In genomic region chr10:80078448-80079311, GRCh38 we compare ENCODE assay signal across 1 cellular context.
TF ChIP-seq lines count a peak whose summit lies in the region.

A gene with protein sequence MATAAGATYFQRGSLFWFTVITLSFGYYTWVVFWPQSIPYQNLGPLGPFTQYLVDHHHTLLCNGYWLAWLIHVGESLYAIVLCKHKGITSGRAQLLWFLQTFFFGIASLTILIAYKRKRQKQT (plus strand): TSS chr10:80078665. CDS start chr10:80078700, 35 bp downstream.

TF ChIP-seq in HEK293, 187 proteins besides CTCF, POLR2A, EP300 and RAD21 (continued from another document and continues in another):
- TF ChIP-seq ZBTB48 (tag by site-specific recombination; IDR thresholded peaks at IDR 0.05) = peak; percentile 81
- no peak for TF ChIP-seq ZNF404 (tag by site-specific recombination; IDR thresholded peaks at IDR 0.05)
- no peak for TF ChIP-seq MYNN (tag by site-specific recombination; IDR thresholded peaks at IDR 0.05; ENCODE audit: borderline replicate concordance)
- TF ChIP-seq, protein P1, sequence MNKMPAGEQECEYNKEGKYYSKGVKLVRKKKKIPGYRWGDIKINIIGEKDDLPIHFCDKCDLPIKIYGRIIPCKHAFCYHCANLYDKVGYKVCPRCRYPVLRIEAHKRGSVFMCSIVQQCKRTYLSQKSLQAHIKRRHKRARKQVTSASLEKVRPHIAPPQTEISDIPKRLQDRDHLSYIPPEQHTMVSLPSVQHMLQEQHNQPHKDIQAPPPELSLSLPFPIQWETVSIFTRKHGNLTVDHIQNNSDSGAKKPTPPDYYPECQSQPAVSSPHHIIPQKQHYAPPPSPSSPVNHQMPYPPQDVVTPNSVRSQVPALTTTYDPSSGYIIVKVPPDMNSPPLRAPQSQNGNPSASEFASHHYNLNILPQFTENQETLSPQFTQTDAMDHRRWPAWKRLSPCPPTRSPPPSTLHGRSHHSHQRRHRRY (tag by site-specific recombination; IDR thresholded peaks at IDR 0.05) = no peak
- no peak for TF ChIP-seq ZNF169 (tag by site-specific recombination; IDR thresholded peaks at IDR 0.05)
- no peak for TF ChIP-seq ZNF423 (tag by site-specific recombination; IDR thresholded peaks at IDR 0.05)
- no peak for TF ChIP-seq ZNF560 (tag by site-specific recombination; IDR thresholded peaks at IDR 0.05; ENCODE audit: borderline replicate concordance)
- TF ChIP-seq ZNF660 (tag by site-specific recombination; IDR thresholded peaks at IDR 0.05) = peak; percentile 63
- TF ChIP-seq ZNF214 (tag by site-specific recombination; IDR thresholded peaks at IDR 0.05; ENCODE audit: borderline replicate concordance) = no peak
- peak; percentile 54; the same call in 1 of the 2 replicates for TF ChIP-seq ZNF394 (tag by site-specific recombination; IDR thresholded peaks at IDR 0.05; ENCODE audit: borderline replicate concordance)
- no peak for TF ChIP-seq ZNF280D (tag by site-specific recombination; IDR thresholded peaks at IDR 0.05)
- TF ChIP-seq, protein P2, sequence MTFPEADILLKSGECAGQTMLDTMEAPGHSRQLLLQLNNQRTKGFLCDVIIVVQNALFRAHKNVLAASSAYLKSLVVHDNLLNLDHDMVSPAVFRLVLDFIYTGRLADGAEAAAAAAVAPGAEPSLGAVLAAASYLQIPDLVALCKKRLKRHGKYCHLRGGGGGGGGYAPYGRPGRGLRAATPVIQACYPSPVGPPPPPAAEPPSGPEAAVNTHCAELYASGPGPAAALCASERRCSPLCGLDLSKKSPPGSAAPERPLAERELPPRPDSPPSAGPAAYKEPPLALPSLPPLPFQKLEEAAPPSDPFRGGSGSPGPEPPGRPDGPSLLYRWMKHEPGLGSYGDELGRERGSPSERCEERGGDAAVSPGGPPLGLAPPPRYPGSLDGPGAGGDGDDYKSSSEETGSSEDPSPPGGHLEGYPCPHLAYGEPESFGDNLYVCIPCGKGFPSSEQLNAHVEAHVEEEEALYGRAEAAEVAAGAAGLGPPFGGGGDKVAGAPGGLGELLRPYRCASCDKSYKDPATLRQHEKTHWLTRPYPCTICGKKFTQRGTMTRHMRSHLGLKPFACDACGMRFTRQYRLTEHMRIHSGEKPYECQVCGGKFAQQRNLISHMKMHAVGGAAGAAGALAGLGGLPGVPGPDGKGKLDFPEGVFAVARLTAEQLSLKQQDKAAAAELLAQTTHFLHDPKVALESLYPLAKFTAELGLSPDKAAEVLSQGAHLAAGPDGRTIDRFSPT (tag by site-specific recombination; IDR thresholded peaks at IDR 0.05) = no peak
- TF ChIP-seq ZNF146 (tag by site-specific recombination; IDR thresholded peaks at IDR 0.05) = no peak
- TF ChIP-seq ZBTB21 (tag by site-specific recombination; IDR thresholded peaks at IDR 0.05) = no peak
- TF ChIP-seq ZNF791 (tag by site-specific recombination; IDR thresholded peaks at IDR 0.05) = no peak
- TF ChIP-seq ZNF521 (tag by site-specific recombination; IDR thresholded peaks at IDR 0.05) = no peak
- TF ChIP-seq ZNF707 (tag by site-specific recombination; IDR thresholded peaks at IDR 0.05) = no peak
- TF ChIP-seq OVOL3 (tag by site-specific recombination; IDR thresholded peaks at IDR 0.05) = 0 out of 2 replicates have a peak, but pooled peaks have one; percentile 23
- no peak for TF ChIP-seq ZNF16 (tag by site-specific recombination; IDR thresholded peaks at IDR 0.05; ENCODE audit: low read depth)
- TF ChIP-seq ZNF639 (tag by site-specific recombination; IDR thresholded peaks at IDR 0.05) = peak; percentile 30; the same call in 1 of the 2 replicates
- peak; percentile 61 for TF ChIP-seq SP3 (tag by site-specific recombination; IDR thresholded peaks at IDR 0.05)
- no peak for TF ChIP-seq ZNF302 (tag by site-specific recombination; IDR thresholded peaks at IDR 0.05; ENCODE audit: low read depth)
- no peak for TF ChIP-seq ZNF529 (tag by site-specific recombination; IDR thresholded peaks at IDR 0.05; ENCODE audit: insufficient replicate concordance)
- no peak for TF ChIP-seq ZNF26 (tag by site-specific recombination; IDR thresholded peaks at IDR 0.05)
- TF ChIP-seq ZNF561 (tag by site-specific recombination; IDR thresholded peaks at IDR 0.05; ENCODE audit: borderline replicate concordance) = peak; percentile 71; the same call in 1 of the 2 replicates
- no peak for TF ChIP-seq EGR2 (tag by site-specific recombination; IDR thresholded peaks at IDR 0.05; ENCODE audit: low read depth)
- 0 out of 2 replicates have a peak, but pooled peaks have one; percentile 26 for TF ChIP-seq ZFHX2 (tag by site-specific recombination; conservative IDR thresholded peaks at IDR 0.05)
- TF ChIP-seq ZFP69B (tag by site-specific recombination; IDR thresholded peaks at IDR 0.05) = no peak
- no peak for TF ChIP-seq ZBTB49 (tag by site-specific recombination; IDR thresholded peaks at IDR 0.05; ENCODE audit: low read depth)
- TF ChIP-seq ZNF335 (tag by site-specific recombination; conservative IDR thresholded peaks at IDR 0.05) = peak; percentile 75
- no peak for TF ChIP-seq ZNF621 (tag by site-specific recombination; IDR thresholded peaks at IDR 0.05)
- no peak for TF ChIP-seq MEIS1 (CRISPR knock-in tag; IDR thresholded peaks at IDR 0.05; ENCODE audit: borderline replicate concordance)
- no peak for TF ChIP-seq ZBTB10 (tag by site-specific recombination; IDR thresholded peaks at IDR 0.05)
- no peak for TF ChIP-seq FEZF1 (tag by site-specific recombination; IDR thresholded peaks at IDR 0.05)
- TF ChIP-seq ZNF366 (tag by site-specific recombination; conservative IDR thresholded peaks at IDR 0.05) = no peak
- peak; percentile 94 for TF ChIP-seq ZBTB8A (tag by site-specific recombination; IDR thresholded peaks at IDR 0.05)
- TF ChIP-seq ZNF354C (tag by site-specific recombination; IDR thresholded peaks at IDR 0.05; ENCODE audit: borderline replicate concordance, low read depth) = no peak
- peak; percentile 60; the same call in 1 of the 2 replicates for TF ChIP-seq KLF17 (tag by site-specific recombination; IDR thresholded peaks at IDR 0.05)
- TF ChIP-seq ZNF785 (tag by site-specific recombination; IDR thresholded peaks at IDR 0.05) = no peak
- no peak for TF ChIP-seq ZNF175 (tag by site-specific recombination; IDR thresholded peaks at IDR 0.05)
- TF ChIP-seq ZNF792 (tag by site-specific recombination; IDR thresholded peaks at IDR 0.05) = 0 out of 2 replicates have a peak, but pooled peaks have one; percentile 54
- TF ChIP-seq ZNF426 (tag by site-specific recombination; IDR thresholded peaks at IDR 0.05) = no peak
- no peak for TF ChIP-seq ZNF292 (tag by site-specific recombination; IDR thresholded peaks at IDR 0.05; ENCODE audit: borderline replicate concordance, low read depth)
- no peak; the same call in 1 of the 2 replicates for TF ChIP-seq PBX3 (CRISPR knock-in tag; IDR thresholded peaks at IDR 0.05)
- TF ChIP-seq KLF8 (tag by site-specific recombination; IDR thresholded peaks at IDR 0.05) = peak; percentile 78
- TF ChIP-seq ZNF223 (tag by site-specific recombination; IDR thresholded peaks at IDR 0.05) = no peak
- TF ChIP-seq KLF1 (tag by site-specific recombination; IDR thresholded peaks at IDR 0.05) = peak; percentile 68; the same call in 1 of the 2 replicates
- peak; percentile 98 for TF ChIP-seq ZNF600 (tag by site-specific recombination; IDR thresholded peaks at IDR 0.05)
- no peak; the same call in 1 of the 2 replicates for TF ChIP-seq ZIC2 (tag by site-specific recombination; IDR thresholded peaks at IDR 0.05)
- no peak for TF ChIP-seq ZNF830 (tag by site-specific recombination; IDR thresholded peaks at IDR 0.05; ENCODE audit: low read depth)
